ENCODE assay signal across 8 cellular contexts in the genomic region with DNA sequence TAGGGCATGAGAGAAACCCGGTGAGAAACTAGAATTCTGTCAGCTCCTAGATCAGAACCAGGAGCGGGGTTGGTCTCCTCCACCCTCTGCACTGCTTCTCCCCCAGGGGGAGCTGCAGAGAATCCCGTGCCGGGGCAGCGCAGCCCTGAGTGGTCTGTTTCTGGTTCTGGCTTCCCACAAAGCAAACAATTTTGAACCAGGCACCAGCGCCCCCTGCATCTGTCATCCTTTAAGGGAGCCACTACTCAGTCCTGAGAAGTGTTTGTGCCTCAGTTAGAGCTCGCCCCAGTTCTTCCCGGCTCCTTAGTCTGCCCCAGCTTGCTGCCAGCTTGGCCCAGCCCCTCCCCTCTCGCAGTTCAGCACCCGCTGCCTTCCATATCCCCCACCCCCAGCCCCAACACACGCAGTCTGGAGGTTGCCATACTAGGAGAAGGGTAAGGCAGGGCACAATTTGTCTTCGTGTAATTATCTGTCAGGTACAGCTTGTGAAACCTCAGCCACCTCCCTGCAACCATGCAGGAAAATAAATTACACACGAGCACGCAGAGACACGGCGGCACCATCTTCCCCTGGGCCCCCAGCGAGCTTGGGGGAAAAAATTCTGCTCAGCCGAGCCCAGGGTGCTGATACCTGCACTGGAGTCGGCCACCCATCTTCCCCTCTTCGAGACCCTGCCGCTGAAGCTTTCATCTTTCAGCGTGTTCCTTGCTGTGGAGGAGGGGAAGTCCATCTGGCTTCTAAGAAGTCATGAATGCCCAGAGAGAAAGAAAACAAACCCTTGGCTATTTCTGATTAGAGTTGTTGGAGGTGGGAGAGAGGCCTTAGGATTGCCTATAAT.
DNase-seq lines count a peak whose midpoint lies in the region; ATAC-seq and TF ChIP-seq lines count a peak whose summit lies in the region.

No MANE protein-coding gene starts in this region.

- no peak overlapping the region for H3K27ac ChIP-seq in upper lobe of left lung

- DNase-seq in ELR (ENCODE audit: low read depth) (peak; percentile 55), NAMALWA (ENCODE audit: low spot score) (peak; percentile 93), upper lobe of left lung (peak; percentile 45 to 46), NCI-H524 treated with DMSO at 0.1 percent for 48 hours (lab: John Stamatoyannopoulos, UW) (no peak)
- peak; percentile 70 for DNase-seq in activated CD8-positive, alpha-beta memory T cell treated with anti-CD3 and anti-CD28 coated beads for 24 hours

- H3K36me3 ChIP-seq in upper lobe of left lung = no peaks in the 10 kb centered on the region

- no peak for TF ChIP-seq POLR2A in upper lobe of left lung (IDR thresholded peaks at IDR 0.05)

- H3K36me3 Mint-ChIP-seq in nephron (ENCODE audit: low read depth) = no peaks in the 10 kb centered on the region

- H3K4me1 ChIP-seq in upper lobe of left lung = peaks cover 8 to 20% (median 13%) of the 10 kb centered on the region in 4 donors

- H3K9me3 ChIP-seq in upper lobe of left lung = no peaks in the 10 kb centered on the region

- no peak for TF ChIP-seq EP300 in upper lobe of left lung (IDR thresholded peaks at IDR 0.05)

- TF ChIP-seq CTCF in nephron (IDR thresholded peaks at IDR 0.05; ENCODE audit: unreplicated experiment in 3 of 3) (peak; percentile 56 to 60 (median 57)), upper lobe of left lung (IDR thresholded peaks at IDR 0.05) (peak in 4 of 6 experiments; percentile 32 to 44 (median 38))

- H3K9me3 Mint-ChIP-seq in nephron = no peaks in the 10 kb centered on the region

- H3K4me3 Mint-ChIP-seq in nephron = peak overlapping the region; percentile 50 to 76 (median 59)

- peaks cover 41% of the 10 kb centered on the region for H3K27me3 Mint-ChIP-seq in nephron (ENCODE audit: low read depth)

- H3K27ac Mint-ChIP-seq in nephron = peak overlapping the region; percentile 48 to 83 (median 81)

- peak; percentile 15 for ATAC-seq in esophagus mucosa
- ATAC-seq in upper lobe of left lung (ENCODE audit: low FRiP score in 2 of 2) = peak; percentile 55 to 68
- ATAC-seq in HG02840 (IDR thresholded peaks at IDR 0.05; ENCODE audit: low FRiP score, unreplicated experiment) = no peak

- peak overlapping the region in 2 of 4 donors; percentile 15 to 27 for H3K4me3 ChIP-seq in upper lobe of left lung

- WGBS in upper lobe of left lung, 2 donors = 7 to 9% methylated on average over 18 to 22 of the region's 22 CpGs

- H3K4me1 Mint-ChIP-seq in nephron = peaks cover 43% of the 10 kb centered on the region

- peaks cover 0 to 11% (median 3%) of the 10 kb centered on the region in 4 donors for H3K27me3 ChIP-seq in upper lobe of left lung
